Comparison of ENCODE assay signal across 1 cellular context in the genomic region with DNA sequence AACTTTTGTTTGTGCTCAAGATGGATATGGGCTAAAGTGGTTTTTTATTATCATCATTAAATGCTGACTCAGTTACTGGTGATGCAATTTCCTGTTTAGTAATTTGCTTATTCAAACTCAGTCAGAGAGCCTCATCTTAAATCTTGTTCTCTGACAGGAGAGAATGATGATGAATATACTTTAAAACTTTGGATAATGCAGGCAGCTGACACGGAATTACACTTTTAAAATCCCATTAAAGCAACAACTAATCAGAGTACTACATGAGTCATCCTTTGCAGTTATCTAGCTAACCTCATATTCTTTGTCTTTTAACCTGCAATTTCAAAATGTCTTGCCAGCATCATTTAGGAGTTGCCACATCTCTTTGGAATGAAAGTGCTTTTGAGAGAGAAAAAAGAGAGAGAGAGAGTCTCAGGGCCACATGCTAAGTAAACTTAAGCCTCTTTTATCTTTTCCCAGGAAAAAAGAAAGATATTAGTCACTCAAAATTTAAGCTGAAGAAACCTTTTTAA.
TF ChIP-seq lines count a peak whose summit lies in the region.

No MANE protein-coding gene starts in this region.

TF ChIP-seq in SK-N-SH treated with all-trans-retinoic acid at 6 μM for 48 hours, 23 proteins besides CTCF, POLR2A, EP300 and RAD21 (continued from another document):
- TF ChIP-seq, protein P1, sequence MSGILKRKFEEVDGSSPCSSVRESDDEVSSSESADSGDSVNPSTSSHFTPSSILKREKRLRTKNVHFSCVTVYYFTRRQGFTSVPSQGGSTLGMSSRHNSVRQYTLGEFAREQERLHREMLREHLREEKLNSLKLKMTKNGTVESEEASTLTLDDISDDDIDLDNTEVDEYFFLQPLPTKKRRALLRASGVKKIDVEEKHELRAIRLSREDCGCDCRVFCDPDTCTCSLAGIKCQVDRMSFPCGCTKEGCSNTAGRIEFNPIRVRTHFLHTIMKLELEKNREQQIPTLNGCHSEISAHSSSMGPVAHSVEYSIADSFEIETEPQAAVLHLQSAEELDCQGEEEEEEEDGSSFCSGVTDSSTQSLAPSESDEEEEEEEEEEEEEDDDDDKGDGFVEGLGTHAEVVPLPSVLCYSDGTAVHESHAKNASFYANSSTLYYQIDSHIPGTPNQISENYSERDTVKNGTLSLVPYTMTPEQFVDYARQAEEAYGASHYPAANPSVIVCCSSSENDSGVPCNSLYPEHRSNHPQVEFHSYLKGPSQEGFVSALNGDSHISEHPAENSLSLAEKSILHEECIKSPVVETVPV (CRISPR knock-in tag; IDR thresholded peaks at IDR 0.05) = peak; percentile 46; the same call in 1 of the 2 replicates
- no peak for TF ChIP-seq PPARA (CRISPR knock-in tag; IDR thresholded peaks at IDR 0.05; ENCODE audit: borderline replicate concordance)
